1 cellular context compared by ENCODE assay signal in the genomic region with DNA sequence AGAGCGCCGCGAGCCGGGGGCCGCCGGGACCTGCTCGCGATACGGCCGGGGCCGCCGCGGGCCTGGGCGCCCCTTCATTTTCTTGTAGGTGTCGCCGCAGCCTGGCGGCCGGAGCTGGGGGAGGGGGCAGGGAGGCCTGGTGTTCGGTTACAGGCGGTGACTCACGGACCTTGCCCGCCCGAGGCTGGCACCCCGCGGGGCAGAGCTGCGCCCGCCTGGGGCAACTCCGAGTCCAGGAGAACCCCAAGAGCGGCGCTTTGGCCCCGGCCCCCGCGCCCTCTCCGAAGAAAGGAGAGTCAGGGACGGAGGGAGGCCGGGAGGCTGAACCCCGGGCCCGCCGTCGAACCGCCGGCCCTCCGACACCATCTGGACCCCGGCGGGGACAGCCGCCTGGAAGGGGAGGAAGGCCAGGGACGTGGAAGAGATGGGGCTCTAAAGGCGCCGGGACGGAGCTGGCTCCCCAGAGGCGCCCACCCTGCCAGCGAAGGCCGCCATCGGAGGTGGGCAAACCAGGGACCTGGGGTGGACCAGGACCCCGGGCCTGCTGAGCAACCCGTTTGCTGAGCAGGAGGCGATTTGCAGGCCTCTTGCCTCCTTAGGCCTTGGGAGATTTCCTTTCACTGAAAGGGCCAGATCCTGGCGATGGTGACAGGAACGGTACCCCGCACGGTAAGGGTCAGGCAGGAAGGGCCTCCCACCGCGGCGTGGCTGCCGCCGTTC.
A peak's percentile ranks its signal among the peaks of the same experiment; 100 is the strongest.
TF ChIP-seq lines count a peak whose summit lies in the region.

No MANE protein-coding gene starts in this region.

TF ChIP-seq in HepG2, 621 proteins besides CTCF, POLR2A, EP300 and RAD21 (continued from another document and continues in another):
- TF ChIP-seq, protein P1, sequence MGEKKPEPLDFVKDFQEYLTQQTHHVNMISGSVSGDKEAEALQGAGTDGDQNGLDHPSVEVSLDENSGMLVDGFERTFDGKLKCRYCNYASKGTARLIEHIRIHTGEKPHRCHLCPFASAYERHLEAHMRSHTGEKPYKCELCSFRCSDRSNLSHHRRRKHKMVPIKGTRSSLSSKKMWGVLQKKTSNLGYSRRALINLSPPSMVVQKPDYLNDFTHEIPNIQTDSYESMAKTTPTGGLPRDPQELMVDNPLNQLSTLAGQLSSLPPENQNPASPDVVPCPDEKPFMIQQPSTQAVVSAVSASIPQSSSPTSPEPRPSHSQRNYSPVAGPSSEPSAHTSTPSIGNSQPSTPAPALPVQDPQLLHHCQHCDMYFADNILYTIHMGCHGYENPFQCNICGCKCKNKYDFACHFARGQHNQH (CRISPR knock-in tag; IDR thresholded peaks at IDR 0.05) = no peak
- TF ChIP-seq KAT8 (CRISPR knock-in tag; IDR thresholded peaks at IDR 0.05) (no peak), NR2F2 (IDR thresholded peaks at IDR 0.05; ENCODE audit: borderline replicate concordance, low read depth) (no peak), HNRNPL (IDR thresholded peaks at IDR 0.05; ENCODE audit: low read depth, low read length) (peak; percentile 97), POLR2G (IDR thresholded peaks at IDR 0.05; ENCODE audit: low read depth, low read length) (peak; percentile 48; the same call in 1 of the 2 replicates), GABPB1 (CRISPR knock-in tag; IDR thresholded peaks at IDR 0.05) (peak; percentile 55; the same call in 1 of the 2 replicates), MAZ (IDR thresholded peaks at IDR 0.05; ENCODE audit: borderline replicate concordance, low read depth, low read length) (0 out of 2 replicates have a peak, but pooled peaks have one; percentile 9), MAZ (CRISPR knock-in tag; IDR thresholded peaks at IDR 0.05; ENCODE audit: low read depth) (no peak), REL (CRISPR knock-in tag; conservative IDR thresholded peaks at IDR 0.05) (0 out of 2 replicates have a peak, but pooled peaks have one; percentile 35), GATAD2A (CRISPR knock-in tag; IDR thresholded peaks at IDR 0.05) (0 out of 2 replicates have a peak, but pooled peaks have one; percentile 10)
- TF ChIP-seq, protein P2, sequence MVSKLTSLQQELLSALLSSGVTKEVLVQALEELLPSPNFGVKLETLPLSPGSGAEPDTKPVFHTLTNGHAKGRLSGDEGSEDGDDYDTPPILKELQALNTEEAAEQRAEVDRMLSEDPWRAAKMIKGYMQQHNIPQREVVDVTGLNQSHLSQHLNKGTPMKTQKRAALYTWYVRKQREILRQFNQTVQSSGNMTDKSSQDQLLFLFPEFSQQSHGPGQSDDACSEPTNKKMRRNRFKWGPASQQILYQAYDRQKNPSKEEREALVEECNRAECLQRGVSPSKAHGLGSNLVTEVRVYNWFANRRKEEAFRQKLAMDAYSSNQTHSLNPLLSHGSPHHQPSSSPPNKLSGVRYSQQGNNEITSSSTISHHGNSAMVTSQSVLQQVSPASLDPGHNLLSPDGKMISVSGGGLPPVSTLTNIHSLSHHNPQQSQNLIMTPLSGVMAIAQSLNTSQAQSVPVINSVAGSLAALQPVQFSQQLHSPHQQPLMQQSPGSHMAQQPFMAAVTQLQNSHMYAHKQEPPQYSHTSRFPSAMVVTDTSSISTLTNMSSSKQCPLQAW (CRISPR knock-in tag; IDR thresholded peaks at IDR 0.05) = no peak
- TF ChIP-seq, protein P3, sequence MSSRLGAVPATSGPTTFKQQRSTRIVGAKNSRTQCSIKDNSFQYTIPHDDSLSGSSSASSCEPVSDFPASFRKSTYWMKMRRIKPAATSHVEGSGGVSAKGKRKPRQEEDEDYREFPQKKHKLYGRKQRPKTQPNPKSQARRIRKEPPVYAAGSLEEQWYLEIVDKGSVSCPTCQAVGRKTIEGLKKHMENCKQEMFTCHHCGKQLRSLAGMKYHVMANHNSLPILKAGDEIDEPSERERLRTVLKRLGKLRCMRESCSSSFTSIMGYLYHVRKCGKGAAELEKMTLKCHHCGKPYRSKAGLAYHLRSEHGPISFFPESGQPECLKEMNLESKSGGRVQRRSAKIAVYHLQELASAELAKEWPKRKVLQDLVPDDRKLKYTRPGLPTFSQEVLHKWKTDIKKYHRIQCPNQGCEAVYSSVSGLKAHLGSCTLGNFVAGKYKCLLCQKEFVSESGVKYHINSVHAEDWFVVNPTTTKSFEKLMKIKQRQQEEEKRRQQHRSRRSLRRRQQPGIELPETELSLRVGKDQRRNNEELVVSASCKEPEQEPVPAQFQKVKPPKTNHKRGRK (CRISPR knock-in tag; IDR thresholded peaks at IDR 0.05) = no peak
- TF ChIP-seq, protein P4, sequence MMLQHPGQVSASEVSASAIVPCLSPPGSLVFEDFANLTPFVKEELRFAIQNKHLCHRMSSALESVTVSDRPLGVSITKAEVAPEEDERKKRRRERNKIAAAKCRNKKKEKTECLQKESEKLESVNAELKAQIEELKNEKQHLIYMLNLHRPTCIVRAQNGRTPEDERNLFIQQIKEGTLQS (CRISPR knock-in tag; IDR thresholded peaks at IDR 0.05) = 0 out of 2 replicates have a peak, but pooled peaks have one; percentile 50
- TF ChIP-seq, protein P5, sequence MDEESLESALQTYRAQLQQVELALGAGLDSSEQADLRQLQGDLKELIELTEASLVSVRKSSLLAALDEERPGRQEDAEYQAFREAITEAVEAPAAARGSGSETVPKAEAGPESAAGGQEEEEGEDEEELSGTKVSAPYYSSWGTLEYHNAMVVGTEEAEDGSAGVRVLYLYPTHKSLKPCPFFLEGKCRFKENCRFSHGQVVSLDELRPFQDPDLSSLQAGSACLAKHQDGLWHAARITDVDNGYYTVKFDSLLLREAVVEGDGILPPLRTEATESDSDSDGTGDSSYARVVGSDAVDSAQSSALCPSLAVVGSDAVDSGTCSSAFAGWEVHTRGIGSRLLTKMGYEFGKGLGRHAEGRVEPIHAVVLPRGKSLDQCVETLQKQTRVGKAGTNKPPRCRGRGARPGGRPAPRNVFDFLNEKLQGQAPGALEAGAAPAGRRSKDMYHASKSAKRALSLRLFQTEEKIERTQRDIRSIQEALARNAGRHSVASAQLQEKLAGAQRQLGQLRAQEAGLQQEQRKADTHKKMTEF (CRISPR knock-in tag; IDR thresholded peaks at IDR 0.05) = 0 out of 2 replicates have a peak, but pooled peaks have one; percentile 43
- TF ChIP-seq, protein P6, sequence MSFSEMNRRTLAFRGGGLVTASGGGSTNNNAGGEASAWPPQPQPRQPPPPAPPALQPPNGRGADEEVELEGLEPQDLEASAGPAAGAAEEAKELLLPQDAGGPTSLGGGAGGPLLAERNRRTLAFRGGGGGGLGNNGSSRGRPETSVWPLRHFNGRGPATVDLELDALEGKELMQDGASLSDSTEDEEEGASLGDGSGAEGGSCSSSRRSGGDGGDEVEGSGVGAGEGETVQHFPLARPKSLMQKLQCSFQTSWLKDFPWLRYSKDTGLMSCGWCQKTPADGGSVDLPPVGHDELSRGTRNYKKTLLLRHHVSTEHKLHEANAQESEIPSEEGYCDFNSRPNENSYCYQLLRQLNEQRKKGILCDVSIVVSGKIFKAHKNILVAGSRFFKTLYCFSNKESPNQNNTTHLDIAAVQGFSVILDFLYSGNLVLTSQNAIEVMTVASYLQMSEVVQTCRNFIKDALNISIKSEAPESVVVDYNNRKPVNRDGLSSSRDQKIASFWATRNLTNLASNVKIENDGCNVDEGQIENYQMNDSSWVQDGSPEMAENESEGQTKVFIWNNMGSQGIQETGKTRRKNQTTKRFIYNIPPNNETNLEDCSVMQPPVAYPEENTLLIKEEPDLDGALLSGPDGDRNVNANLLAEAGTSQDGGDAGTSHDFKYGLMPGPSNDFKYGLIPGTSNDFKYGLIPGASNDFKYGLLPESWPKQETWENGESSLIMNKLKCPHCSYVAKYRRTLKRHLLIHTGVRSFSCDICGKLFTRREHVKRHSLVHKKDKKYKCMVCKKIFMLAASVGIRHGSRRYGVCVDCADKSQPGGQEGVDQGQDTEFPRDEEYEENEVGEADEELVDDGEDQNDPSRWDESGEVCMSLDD (CRISPR knock-in tag; IDR thresholded peaks at IDR 0.05; ENCODE audit: borderline replicate concordance) = peak; percentile 73; the same call in 1 of the 2 replicates
- TF ChIP-seq, protein P7, sequence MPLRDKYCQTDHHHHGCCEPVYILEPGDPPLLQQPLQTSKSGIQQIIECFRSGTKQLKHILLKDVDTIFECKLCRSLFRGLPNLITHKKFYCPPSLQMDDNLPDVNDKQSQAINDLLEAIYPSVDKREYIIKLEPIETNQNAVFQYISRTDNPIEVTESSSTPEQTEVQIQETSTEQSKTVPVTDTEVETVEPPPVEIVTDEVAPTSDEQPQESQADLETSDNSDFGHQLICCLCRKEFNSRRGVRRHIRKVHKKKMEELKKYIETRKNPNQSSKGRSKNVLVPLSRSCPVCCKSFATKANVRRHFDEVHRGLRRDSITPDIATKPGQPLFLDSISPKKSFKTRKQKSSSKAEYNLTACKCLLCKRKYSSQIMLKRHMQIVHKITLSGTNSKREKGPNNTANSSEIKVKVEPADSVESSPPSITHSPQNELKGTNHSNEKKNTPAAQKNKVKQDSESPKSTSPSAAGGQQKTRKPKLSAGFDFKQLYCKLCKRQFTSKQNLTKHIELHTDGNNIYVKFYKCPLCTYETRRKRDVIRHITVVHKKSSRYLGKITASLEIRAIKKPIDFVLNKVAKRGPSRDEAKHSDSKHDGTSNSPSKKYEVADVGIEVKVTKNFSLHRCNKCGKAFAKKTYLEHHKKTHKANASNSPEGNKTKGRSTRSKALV (CRISPR knock-in tag; IDR thresholded peaks at IDR 0.05) = peak; percentile 26; the same call in 1 of the 2 replicates
- TF ChIP-seq, protein P8, sequence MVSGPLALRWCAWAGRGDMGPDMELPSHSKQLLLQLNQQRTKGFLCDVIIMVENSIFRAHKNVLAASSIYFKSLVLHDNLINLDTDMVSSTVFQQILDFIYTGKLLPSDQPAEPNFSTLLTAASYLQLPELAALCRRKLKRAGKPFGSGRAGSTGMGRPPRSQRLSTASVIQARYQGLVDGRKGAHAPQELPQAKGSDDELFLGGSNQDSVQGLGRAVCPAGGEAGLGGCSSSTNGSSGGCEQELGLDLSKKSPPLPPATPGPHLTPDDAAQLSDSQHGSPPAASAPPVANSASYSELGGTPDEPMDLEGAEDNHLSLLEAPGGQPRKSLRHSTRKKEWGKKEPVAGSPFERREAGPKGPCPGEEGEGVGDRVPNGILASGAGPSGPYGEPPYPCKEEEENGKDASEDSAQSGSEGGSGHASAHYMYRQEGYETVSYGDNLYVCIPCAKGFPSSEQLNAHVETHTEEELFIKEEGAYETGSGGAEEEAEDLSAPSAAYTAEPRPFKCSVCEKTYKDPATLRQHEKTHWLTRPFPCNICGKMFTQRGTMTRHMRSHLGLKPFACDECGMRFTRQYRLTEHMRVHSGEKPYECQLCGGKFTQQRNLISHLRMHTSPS (CRISPR knock-in tag; IDR thresholded peaks at IDR 0.05; ENCODE audit: low read depth) = peak; percentile 90
- TF ChIP-seq, protein P9, sequence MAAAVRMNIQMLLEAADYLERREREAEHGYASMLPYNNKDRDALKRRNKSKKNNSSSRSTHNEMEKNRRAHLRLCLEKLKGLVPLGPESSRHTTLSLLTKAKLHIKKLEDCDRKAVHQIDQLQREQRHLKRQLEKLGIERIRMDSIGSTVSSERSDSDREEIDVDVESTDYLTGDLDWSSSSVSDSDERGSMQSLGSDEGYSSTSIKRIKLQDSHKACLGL (CRISPR knock-in tag; IDR thresholded peaks at IDR 0.05) = 0 out of 2 replicates have a peak, but pooled peaks have one; percentile 31
- TF ChIP-seq, protein P10, sequence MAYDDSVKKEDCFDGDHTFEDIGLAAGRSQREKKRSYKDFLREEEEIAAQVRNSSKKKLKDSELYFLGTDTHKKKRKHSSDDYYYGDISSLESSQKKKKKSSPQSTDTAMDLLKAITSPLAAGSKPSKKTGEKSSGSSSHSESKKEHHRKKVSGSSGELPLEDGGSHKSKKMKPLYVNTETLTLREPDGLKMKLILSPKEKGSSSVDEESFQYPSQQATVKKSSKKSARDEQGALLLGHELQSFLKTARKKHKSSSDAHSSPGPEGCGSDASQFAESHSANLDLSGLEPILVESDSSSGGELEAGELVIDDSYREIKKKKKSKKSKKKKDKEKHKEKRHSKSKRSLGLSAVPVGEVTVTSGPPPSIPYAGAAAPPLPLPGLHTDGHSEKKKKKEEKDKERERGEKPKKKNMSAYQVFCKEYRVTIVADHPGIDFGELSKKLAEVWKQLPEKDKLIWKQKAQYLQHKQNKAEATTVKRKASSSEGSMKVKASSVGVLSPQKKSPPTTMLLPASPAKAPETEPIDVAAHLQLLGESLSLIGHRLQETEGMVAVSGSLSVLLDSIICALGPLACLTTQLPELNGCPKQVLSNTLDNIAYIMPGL (CRISPR knock-in tag; IDR thresholded peaks at IDR 0.05; ENCODE audit: borderline replicate concordance in 1 of 2, low read depth in 1 of 2) = peak in 1 of 2 experiments; percentile 52; a peak in 2 of 4 replicates
- TF ChIP-seq, protein P11, sequence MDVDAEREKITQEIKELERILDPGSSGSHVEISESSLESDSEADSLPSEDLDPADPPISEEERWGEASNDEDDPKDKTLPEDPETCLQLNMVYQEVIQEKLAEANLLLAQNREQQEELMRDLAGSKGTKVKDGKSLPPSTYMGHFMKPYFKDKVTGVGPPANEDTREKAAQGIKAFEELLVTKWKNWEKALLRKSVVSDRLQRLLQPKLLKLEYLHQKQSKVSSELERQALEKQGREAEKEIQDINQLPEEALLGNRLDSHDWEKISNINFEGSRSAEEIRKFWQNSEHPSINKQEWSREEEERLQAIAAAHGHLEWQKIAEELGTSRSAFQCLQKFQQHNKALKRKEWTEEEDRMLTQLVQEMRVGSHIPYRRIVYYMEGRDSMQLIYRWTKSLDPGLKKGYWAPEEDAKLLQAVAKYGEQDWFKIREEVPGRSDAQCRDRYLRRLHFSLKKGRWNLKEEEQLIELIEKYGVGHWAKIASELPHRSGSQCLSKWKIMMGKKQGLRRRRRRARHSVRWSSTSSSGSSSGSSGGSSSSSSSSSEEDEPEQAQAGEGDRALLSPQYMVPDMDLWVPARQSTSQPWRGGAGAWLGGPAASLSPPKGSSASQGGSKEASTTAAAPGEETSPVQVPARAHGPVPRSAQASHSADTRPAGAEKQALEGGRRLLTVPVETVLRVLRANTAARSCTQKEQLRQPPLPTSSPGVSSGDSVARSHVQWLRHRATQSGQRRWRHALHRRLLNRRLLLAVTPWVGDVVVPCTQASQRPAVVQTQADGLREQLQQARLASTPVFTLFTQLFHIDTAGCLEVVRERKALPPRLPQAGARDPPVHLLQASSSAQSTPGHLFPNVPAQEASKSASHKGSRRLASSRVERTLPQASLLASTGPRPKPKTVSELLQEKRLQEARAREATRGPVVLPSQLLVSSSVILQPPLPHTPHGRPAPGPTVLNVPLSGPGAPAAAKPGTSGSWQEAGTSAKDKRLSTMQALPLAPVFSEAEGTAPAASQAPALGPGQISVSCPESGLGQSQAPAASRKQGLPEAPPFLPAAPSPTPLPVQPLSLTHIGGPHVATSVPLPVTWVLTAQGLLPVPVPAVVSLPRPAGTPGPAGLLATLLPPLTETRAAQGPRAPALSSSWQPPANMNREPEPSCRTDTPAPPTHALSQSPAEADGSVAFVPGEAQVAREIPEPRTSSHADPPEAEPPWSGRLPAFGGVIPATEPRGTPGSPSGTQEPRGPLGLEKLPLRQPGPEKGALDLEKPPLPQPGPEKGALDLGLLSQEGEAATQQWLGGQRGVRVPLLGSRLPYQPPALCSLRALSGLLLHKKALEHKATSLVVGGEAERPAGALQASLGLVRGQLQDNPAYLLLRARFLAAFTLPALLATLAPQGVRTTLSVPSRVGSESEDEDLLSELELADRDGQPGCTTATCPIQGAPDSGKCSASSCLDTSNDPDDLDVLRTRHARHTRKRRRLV (CRISPR knock-in tag; IDR thresholded peaks at IDR 0.05) = 0 out of 2 replicates have a peak, but pooled peaks have one; percentile 29
